9 cellular contexts compared by ENCODE assay signal in the genomic region with DNA sequence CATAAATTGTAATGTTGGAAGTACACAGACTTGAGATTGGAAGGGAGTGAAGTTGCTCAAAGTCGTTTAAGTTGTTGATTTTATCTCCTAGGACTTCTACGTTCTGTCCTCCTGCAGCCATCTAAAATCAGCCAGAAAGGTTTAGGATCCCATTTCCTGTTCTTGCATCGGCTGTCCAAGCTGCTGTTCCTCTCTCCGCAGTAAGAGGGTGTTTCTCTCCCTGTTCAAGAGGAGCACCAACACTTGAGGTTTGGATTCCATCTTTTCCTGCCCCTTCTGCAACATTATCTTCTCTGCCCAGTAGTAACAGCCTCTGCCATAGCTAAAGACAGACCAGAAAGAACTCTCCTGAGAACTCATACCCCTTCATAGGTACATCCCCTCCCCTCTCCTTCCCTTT.
DNase-seq lines count a peak whose midpoint lies in the region; ATAC-seq and TF ChIP-seq lines count a peak whose summit lies in the region.
"Had no signal": no experiment of that assay in that cellular context is flagged by ENCODE, and none has a peak within 500 bp of the region (broad histone marks: within the 10 kb centered on the region; RNA-seq: fewer than 3 reads in every experiment).

No MANE protein-coding gene starts in this region.

- H3K27me3 ChIP-seq in SJCRH30 (no peaks in the 10 kb centered on the region), heart right ventricle (no peaks in the 10 kb centered on the region), stomach (no peaks in the 10 kb centered on the region)

- H3K4me3 ChIP-seq in SJCRH30 (no peak overlapping the region), heart right ventricle (no peak overlapping the region), stomach (no peak overlapping the region)

- CTCF ChIA-PET in activated CD4-positive, alpha-beta memory T cell treated with anti-CD3 and anti-CD28 coated beads, Interleukin-2, amount 10 ng/mL, durations not matched to agents 7 days and 5 days (lab: Charles Lee), result no interaction called here

- peaks cover 2% of the 10 kb centered on the region for H3K36me3 Mint-ChIP-seq in activated CD4-positive, alpha-beta memory T cell treated with anti-CD3 and anti-CD28 coated beads, Interleukin-2, amount 10 ng/mL, durations not matched to agents 7 days and 5 days (ENCODE audit: low read depth)

- H3K9me3 Mint-ChIP-seq in activated CD4-positive, alpha-beta memory T cell treated with anti-CD3 and anti-CD28 coated beads, Interleukin-2, amount 10 ng/mL, durations not matched to agents 7 days and 5 days, result peaks cover 5% of the 10 kb centered on the region

- H3K4me1 ChIP-seq in SJCRH30, result no peaks in the 10 kb centered on the region; the same call in 1 of the 2 replicates
- peaks cover 0 to 11% (median 0%) of the 10 kb centered on the region in 9 donors for H3K4me1 ChIP-seq in heart right ventricle
- no peaks in the 10 kb centered on the region for H3K4me1 ChIP-seq in stomach

- intact Hi-C loops in heart right ventricle (cut with DNase I), result loop anchor here in 1 of 10 donors (10.0 kb wide), 1 partner anchor 107 kb away; no protein-coding TSS in a partner anchor
- intact Hi-C loops in stomach (cut with DNase I; ENCODE audit: low total_unique reads), result no loop called here

- peak in 7 of 9 donors; percentile 27 to 54 (median 42) for TF ChIP-seq CTCF in heart right ventricle (IDR thresholded peaks at IDR 0.05)
- peak in 5 of 7 experiments; percentile 43 to 60 (median 52) for TF ChIP-seq CTCF in stomach (IDR thresholded peaks at IDR 0.05)

- no peak for TF ChIP-seq EP300 in stomach (IDR thresholded peaks at IDR 0.05)

- H3K36me3 ChIP-seq in SJCRH30, result no peaks in the 10 kb centered on the region
- H3K36me3 ChIP-seq in heart right ventricle, result no peaks in the 10 kb centered on the region
- no peaks in the 10 kb centered on the region for H3K36me3 ChIP-seq in stomach

- H3K4me3 Mint-ChIP-seq in activated CD4-positive, alpha-beta memory T cell treated with anti-CD3 and anti-CD28 coated beads, Interleukin-2, amount 10 ng/mL, durations not matched to agents 7 days and 5 days, result no peak overlapping the region

- H3K4me1 Mint-ChIP-seq in activated CD4-positive, alpha-beta memory T cell treated with anti-CD3 and anti-CD28 coated beads, Interleukin-2, amount 10 ng/mL, durations not matched to agents 7 days and 5 days, result peaks cover 13% of the 10 kb centered on the region

- WGBS in heart right ventricle, 2 donors, result 15 to 30% methylated on average over 4 of the region's 4 CpGs
- 9 to 29% (median 15%) methylated on average over 4 of the region's 4 CpGs for WGBS in stomach, 5 donors

- no peaks in the 10 kb centered on the region; the same call in 1 of the 2 replicates for H3K9me3 ChIP-seq in SJCRH30 (replicated peaks)
- H3K9me3 ChIP-seq in heart right ventricle, result no peaks in the 10 kb centered on the region
- H3K9me3 ChIP-seq in stomach, result no peaks in the 10 kb centered on the region

- H3K27ac ChIP-seq in SJCRH30 (no peak overlapping the region), heart right ventricle (no peak overlapping the region), stomach (no peak overlapping the region)

- ATAC-seq in heart right ventricle, result peak in 2 of 8 donors; percentile 17 to 44
- ATAC-seq in GM21390 (IDR thresholded peaks at IDR 0.05; ENCODE audit: unreplicated experiment), result no peak

- TF ChIP-seq POLR2A in stomach (IDR thresholded peaks at IDR 0.05), result no peak

- H3K27me3 Mint-ChIP-seq in activated CD4-positive, alpha-beta memory T cell treated with anti-CD3 and anti-CD28 coated beads, Interleukin-2, amount 10 ng/mL, durations not matched to agents 7 days and 5 days, result peaks cover 28% of the 10 kb centered on the region

- POLR2A ChIA-PET in activated CD4-positive, alpha-beta memory T cell treated with anti-CD3 and anti-CD28 coated beads, Interleukin-2, amount 10 ng/mL, durations not matched to agents 7 days and 5 days (lab: Charles Lee), result no interaction called here

- no peak overlapping the region for H3K27ac Mint-ChIP-seq in activated CD4-positive, alpha-beta memory T cell treated with anti-CD3 and anti-CD28 coated beads, Interleukin-2, amount 10 ng/mL, durations not matched to agents 7 days and 5 days

- DNase-seq in NCI-H1092 treated with DMSO at 0.1 percent for 48 hours (lab: John Stamatoyannopoulos, UW) (peak; percentile 29), NCI-H1092 (lab: John Stamatoyannopoulos, UW) (no peak), SJCRH30 (peak; percentile 45 to 66), heart right ventricle (no peak), stomach (no peak), islet precursor cell (no peak)
- no peak for DNase-seq in activated CD4-positive, alpha-beta memory T cell treated with anti-CD3 and anti-CD28 coated beads, Interleukin-2, amount 10 ng/mL, durations not matched to agents 7 days and 5 days
- DNase-seq: NCI-H1694 treated with DMSO at 0.1 percent for 48 hours had no signal

Comparison
In these comparisons a context has a peak if more than half of its experiments do, and no peak if none do; other contexts are left out.
1. DNase-seq: peak in NCI-H1092 treated with DMSO at 0.1 percent for 48 hours (single experiment) and SJCRH30 (2 of 2); none in NCI-H1092 (single experiment), heart right ventricle (0 of 2), stomach (single experiment), islet precursor cell (single experiment) and activated CD4-positive, alpha-beta memory T cell treated with anti-CD3 and anti-CD28 coated beads, Interleukin-2, amount 10 ng/mL, durations not matched to agents 7 days and 5 days (single experiment).